Comparison of ENCODE assay signal across 24 cellular contexts in the genomic region with DNA sequence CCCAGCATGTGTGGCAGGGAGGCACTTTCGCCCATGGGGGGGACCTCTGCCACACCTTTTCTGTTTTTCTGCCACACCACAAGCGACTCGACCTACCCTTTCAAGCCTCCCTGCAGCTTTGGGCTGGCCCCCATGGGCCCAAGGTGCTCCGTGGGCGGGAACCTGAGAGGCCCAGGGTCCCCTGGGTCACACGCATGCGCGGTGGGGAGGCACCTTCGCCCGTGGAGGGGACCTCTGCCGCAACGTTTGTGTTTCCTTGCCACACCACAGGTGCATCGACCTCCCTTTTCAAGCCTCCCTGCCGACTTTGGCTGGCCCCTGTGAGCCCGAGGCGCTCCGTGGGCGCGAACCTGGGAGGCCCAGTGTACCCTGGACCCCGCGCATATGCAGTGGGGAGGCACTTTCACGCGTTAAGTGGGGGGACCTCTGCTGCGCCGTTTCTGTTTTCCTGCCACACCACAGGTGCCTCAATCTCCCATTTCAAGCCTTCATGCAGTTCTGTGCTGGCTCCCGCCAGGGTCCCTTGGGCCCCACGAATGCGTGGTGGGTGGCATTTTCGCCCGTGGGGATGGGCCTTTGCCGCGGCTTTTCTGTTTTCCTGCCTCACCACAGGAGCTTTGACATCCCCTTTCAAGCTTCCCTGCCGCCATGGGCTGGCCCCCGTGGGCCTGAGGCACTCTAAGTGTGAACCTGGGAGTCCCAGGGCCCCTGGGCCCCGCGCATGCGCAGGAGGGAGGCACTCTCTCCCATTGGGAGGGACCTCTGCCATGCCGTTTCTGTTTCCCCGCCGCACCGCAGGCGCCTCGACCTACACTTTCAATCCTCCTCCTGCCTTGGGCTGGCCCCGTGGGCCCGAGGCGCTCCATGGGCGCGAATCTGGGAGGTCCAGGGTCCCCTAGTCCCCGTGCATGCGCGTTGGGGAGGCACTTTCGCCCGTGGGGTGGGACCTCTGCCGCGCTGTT.
DNase-seq lines count a peak whose midpoint lies in the region; ATAC-seq, FAIRE-seq and TF ChIP-seq lines count a peak whose summit lies in the region.
"Had no signal": no experiment of that assay in that cellular context is flagged by ENCODE, and none has a peak within 500 bp of the region (broad histone marks: within the 10 kb centered on the region; RNA-seq: fewer than 3 reads in every experiment).

No MANE protein-coding gene starts in this region.

- no peak for TF ChIP-seq RAD21 in K562 (CRISPR knock-in tag; conservative IDR thresholded peaks at IDR 0.05 in 1 of 2, IDR thresholded peaks at IDR 0.05 in 1 of 2)

- H3K9me3 ChIP-seq in mammary epithelial cell (replicated peaks; ENCODE audit: insufficient read depth, low read length) (peaks cover 49% of the 10 kb centered on the region), K562 (replicated peaks; ENCODE audit: control insufficient read depth, insufficient read depth, low read depth, low read length) (no peaks in the 10 kb centered on the region)

- DNase-seq in T47D (ENCODE audit: low read depth in 1 of 2, low spot score in 1 of 2) = peak; percentile 70 to 75
- no peak for DNase-seq in mammary epithelial cell
- DNase-seq in HuH-7 (ENCODE audit: low spot score) = peak; percentile 85
- peak; percentile 48 for DNase-seq in RPMI7951 (ENCODE audit: low read depth)
- peak in 2 of 4 experiments; percentile 19 to 24 for DNase-seq in K562 (ENCODE audit: extremely low read depth in 1 of 4, low spot score in 3 of 4)
- DNase-seq in activated CD8-positive, alpha-beta T cell treated with anti-CD3 and anti-CD28 coated beads, Interleukin-2, amount 10 ng/mL, durations not matched to agents 7 days and 5 days = no peak
- no peak for DNase-seq in NCI-H1436 (lab: John Stamatoyannopoulos, UW)
- DNase-seq: CD4-positive, CD25-positive, alpha-beta regulatory T cell; COR-L47; DMS 273 treated with DMSO at 0.1 percent for 48 hours; GF-D8; MV-4-11; NCI-H1105 treated with DMSO at 0.1 percent for 48 hours; NCI-H1694 treated with DMSO at 0.1 percent for 48 hours; NCI-H2107; NCI-H69; SHP77 treated with DMSO at 0.1 percent for 48 hours; T-cell had no signal

- H3K4me1 ChIP-seq in mammary epithelial cell (ENCODE audit: insufficient read depth, low read length) = no peaks in the 10 kb centered on the region
- peaks cover 19 to 95% of the 10 kb centered on the region in 2 experiments for H3K4me1 ChIP-seq in K562 (replicated peaks in 1 of 2; ENCODE audit: control insufficient read depth in 2 of 2, insufficient read depth in 2 of 2, low read length in 2 of 2)

- H3K4me1 Mint-ChIP-seq in activated CD8-positive, alpha-beta T cell treated with anti-CD3 and anti-CD28 coated beads, Interleukin-2, amount 10 ng/mL, durations not matched to agents 7 days and 5 days (ENCODE audit: low read depth) = no peaks in the 10 kb centered on the region
- H3K4me1 Mint-ChIP-seq: B cell; CD4-positive, CD25-positive, alpha-beta regulatory T cell; T-cell had no signal

- H3K9ac ChIP-seq in mammary epithelial cell (ENCODE audit: insufficient read depth, low read length) (no peak overlapping the region), K562 (ENCODE audit: insufficient read depth in 1 of 2, low read depth in 2 of 2, low read length in 2 of 2) (peak overlapping the region in 1 of 2 experiments; percentile 64; a peak in 2 of 4 replicates)

- intact Hi-C loops in mammary epithelial cell (cut with micrococcal nuclease) (no loop called here), K562 (cut with micrococcal nuclease) (loop anchor here (10.0 kb wide), 1 partner anchor 60 kb away; no protein-coding TSS in a partner anchor)

- TF ChIP-seq POLR2A in K562 (conservative IDR thresholded peaks at IDR 0.05) = no peak

- no peak for FAIRE-seq in K562 (lab: Jason Lieb, UNC)
- FAIRE-seq: A204.1, GM19239, H1 had no signal

- H3K4me3 Mint-ChIP-seq in activated CD8-positive, alpha-beta T cell treated with anti-CD3 and anti-CD28 coated beads, Interleukin-2, amount 10 ng/mL, durations not matched to agents 7 days and 5 days = no peak overlapping the region
- H3K4me3 Mint-ChIP-seq: B cell; CD4-positive, CD25-positive, alpha-beta regulatory T cell; T-cell; T-helper 2 cell treated with Interferon-gamma antibody and Interleukin-4, amounts not matched to agents 5 μg/mL and 100 μg/mL, for 36 hours had no signal

- BruUV-seq in mammary epithelial cell (replicated peaks; lab: Mats Ljungman, UMichigan) (no TSS peak), K562 (replicated peaks; lab: Mats Ljungman, UMichigan) (no TSS peak)

- dilution Hi-C loops in mammary epithelial cell (cut with HindIII; ENCODE audit: low sequenced_read_pairs) = loop anchor here (5.0 kb wide), 1 partner anchor 48 kb away; no protein-coding TSS in a partner anchor

- H3K4me3 ChIP-seq in mammary epithelial cell (replicated peaks in 1 of 3; ENCODE audit: insufficient read depth in 1 of 3, low read depth in 2 of 3, low read length in 3 of 3) = no peak overlapping the region
- H3K4me3 ChIP-seq in K562 = no peak overlapping the region

- H2AFZ ChIP-seq in mammary epithelial cell (ENCODE audit: low read depth, low read length) (no peak overlapping the region), K562 (ENCODE audit: low read depth, low read length) (peak overlapping the region; percentile 98)

- in situ Hi-C loops in T47D (cut with HindIII; ENCODE audit: low pct_unique_long_range_greater_than_20kb, low sequenced_read_pairs) (no loop called here), mammary epithelial cell (cut with MboI; ENCODE audit: low sequenced_read_pairs in 2 of 2) (no loop called here), K562 (cut with MboI) (no loop called here)

- H3K36me3 ChIP-seq in mammary epithelial cell (ENCODE audit: insufficient read depth, low read length) (no peaks in the 10 kb centered on the region), K562 (ENCODE audit: control insufficient read depth, insufficient read depth, low read length) (no peaks in the 10 kb centered on the region)

- no peak for TF ChIP-seq CTCF in mammary epithelial cell (conservative IDR thresholded peaks at IDR 0.05 in 1 of 2, IDR thresholded peaks at IDR 0.05 in 1 of 2; ENCODE audit: extremely low read depth in 1 of 2, insufficient read depth in 1 of 2, low read depth in 1 of 2, low read length in 2 of 2)
- no peak for TF ChIP-seq CTCF in K562 (IDR thresholded peaks at IDR 0.05 in 2 of 3, conservative IDR thresholded peaks at IDR 0.05 in 1 of 3; ENCODE audit: insufficient read depth in 2 of 3, low read depth in 1 of 3, low read length in 3 of 3)

- CTCF ChIA-PET in mammary epithelial cell (lab: Charles Lee; ENCODE audit: low non-redundant PET) = no interaction called here
- CTCF ChIA-PET in K562 (lab: Yijun Ruan, JAX; ENCODE audit: low intra/inter-chr PET ratio) = no interaction called here
- CTCF ChIA-PET in activated CD8-positive, alpha-beta T cell treated with anti-CD3 and anti-CD28 coated beads, Interleukin-2, amount 10 ng/mL, durations not matched to agents 7 days and 5 days (lab: Charles Lee) = no interaction called here

- ATAC-seq in K562 = no peak
- ATAC-seq in activated CD4-positive, CD25-positive, alpha-beta regulatory T cell treated with anti-CD3 and anti-CD28 coated beads, Interleukin-2, amount 50 U/mL, for 24 hours = no peak
- no peak for ATAC-seq in activated CD8-positive, alpha-beta T cell treated with anti-CD3 and anti-CD28 coated beads, Interleukin-2, amount 10 ng/mL, durations not matched to agents 7 days and 5 days
- ATAC-seq: T-cell had no signal

- peaks cover 8% of the 10 kb centered on the region for H3K9me3 Mint-ChIP-seq in activated CD8-positive, alpha-beta T cell treated with anti-CD3 and anti-CD28 coated beads, Interleukin-2, amount 10 ng/mL, durations not matched to agents 7 days and 5 days (ENCODE audit: insufficient read depth)
- H3K9me3 Mint-ChIP-seq: T-cell; T-helper 2 cell treated with Interferon-gamma antibody and Interleukin-4, amounts not matched to agents 5 μg/mL and 100 μg/mL, for 36 hours had no signal

- POLR2A ChIA-PET in K562 (lab: Yijun Ruan, JAX) = interaction anchor here (0.6 kb wide), 1 partner anchor 25 kb away, joined by 3 read pairs; no protein-coding TSS in a partner anchor
- POLR2A ChIA-PET in activated CD8-positive, alpha-beta T cell treated with anti-CD3 and anti-CD28 coated beads, Interleukin-2, amount 10 ng/mL, durations not matched to agents 7 days and 5 days (lab: Charles Lee) = no interaction called here

- no peak overlapping the region for H3K27ac Mint-ChIP-seq in activated CD8-positive, alpha-beta T cell treated with anti-CD3 and anti-CD28 coated beads, Interleukin-2, amount 10 ng/mL, durations not matched to agents 7 days and 5 days
- H3K27ac Mint-ChIP-seq: B cell; CD4-positive, CD25-positive, alpha-beta regulatory T cell; T-cell; T-helper 2 cell treated with Interferon-gamma antibody and Interleukin-4, amounts not matched to agents 5 μg/mL and 100 μg/mL, for 36 hours had no signal

- H4K20me1 ChIP-seq in mammary epithelial cell (ENCODE audit: insufficient read depth, low read length) (no peaks in the 10 kb centered on the region), K562 (replicated peaks; ENCODE audit: control insufficient read depth, insufficient read depth, low read length) (no peaks in the 10 kb centered on the region)

- H3K27ac ChIP-seq in mammary epithelial cell (ENCODE audit: insufficient read depth, low read depth, low read length) = no peak overlapping the region
- no peak overlapping the region for H3K27ac ChIP-seq in K562 (ENCODE audit: extremely low read depth, low read depth, low read length)

- H3K4me2 ChIP-seq in mammary epithelial cell (ENCODE audit: insufficient read depth, low read depth, low read length) = no peak overlapping the region
- H3K4me2 ChIP-seq in K562 (ENCODE audit: insufficient read depth, low read length) = no peak overlapping the region

- no peaks in the 10 kb centered on the region for H3K27me3 ChIP-seq in mammary epithelial cell (ENCODE audit: insufficient read depth, low read length)
- H3K27me3 ChIP-seq in K562 (ENCODE audit: control insufficient read depth in 2 of 2, insufficient read depth in 2 of 2, low read length in 2 of 2) = peaks cover 0 to 28% of the 10 kb centered on the region in 2 experiments; a peak in 3 of 5 replicates

- no peaks in the 10 kb centered on the region for H3K36me3 Mint-ChIP-seq in activated CD8-positive, alpha-beta T cell treated with anti-CD3 and anti-CD28 coated beads, Interleukin-2, amount 10 ng/mL, durations not matched to agents 7 days and 5 days (ENCODE audit: low read depth)
- H3K36me3 Mint-ChIP-seq: CD4-positive, CD25-positive, alpha-beta regulatory T cell; T-cell had no signal

- 67% methylated on average over 32 of the region's 55 CpGs for WGBS in mammary epithelial cell (ENCODE audit: low coverage, missing lambda C conversion rate)
- WGBS in K562 (ENCODE audit: insufficient coverage, low coverage, missing lambda C conversion rate) = 34% methylated on average over 51 of the region's 55 CpGs

- no peaks in the 10 kb centered on the region for H3K9me1 ChIP-seq in K562 (ENCODE audit: control insufficient read depth, insufficient read depth, low read length)

- TF ChIP-seq EP300 in K562 (IDR thresholded peaks at IDR 0.05; ENCODE audit: low read length) = no peak

- no peaks in the 10 kb centered on the region for H3K27me3 Mint-ChIP-seq in activated CD8-positive, alpha-beta T cell treated with anti-CD3 and anti-CD28 coated beads, Interleukin-2, amount 10 ng/mL, durations not matched to agents 7 days and 5 days (ENCODE audit: low read depth)
- H3K27me3 Mint-ChIP-seq: B cell; CD4-positive, CD25-positive, alpha-beta regulatory T cell; T-cell had no signal

- H3K79me2 ChIP-seq in mammary epithelial cell (ENCODE audit: insufficient read depth, low read length) = no peaks in the 10 kb centered on the region
- H3K79me2 ChIP-seq in K562 (ENCODE audit: control insufficient read depth, insufficient read depth, low read length) = no peaks in the 10 kb centered on the region

Comparison
In these comparisons a context has a peak if more than half of its experiments do, and no peak if none do; other contexts are left out.
1. DNase-seq: peak in T47D (2 of 2), HuH-7 (single experiment) and RPMI7951 (single experiment); none in mammary epithelial cell (single experiment), activated CD8-positive, alpha-beta T cell treated with anti-CD3 and anti-CD28 coated beads, Interleukin-2, amount 10 ng/mL, durations not matched to agents 7 days and 5 days (single experiment) and NCI-H1436 (single experiment).